In the genomic region with DNA sequence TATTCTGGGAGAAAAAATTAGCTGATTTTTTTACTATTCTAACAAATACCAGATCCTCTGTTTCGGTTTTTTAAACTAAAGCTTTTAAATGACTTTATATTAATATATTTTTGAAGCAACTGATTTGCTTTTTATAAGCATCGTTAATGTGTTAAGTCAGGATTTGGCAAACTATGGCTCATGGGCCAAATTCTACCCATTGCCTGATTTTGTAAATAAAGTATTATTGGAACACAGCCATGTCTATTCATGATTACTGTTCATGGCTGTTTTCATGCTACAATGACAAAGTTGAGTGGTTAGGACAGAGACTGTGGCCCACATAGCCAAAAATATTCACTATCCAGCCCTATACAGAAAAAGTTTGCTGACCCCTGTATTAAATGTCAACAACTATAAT, we compare ENCODE assay signal across 25 cellular contexts.
"Had no signal": no experiment of that assay in that cellular context is flagged by ENCODE, and none has a peak within 500 bp of the region (broad histone marks: within the 10 kb centered on the region; RNA-seq: fewer than 3 reads in every experiment).

No MANE protein-coding gene starts in this region.

- H3K4me3 ChIP-seq: gastrocnemius medialis, lung, mucosa of descending colon, right lobe of liver, thoracic aorta, tibial nerve, upper lobe of left lung had no signal

- H3K4me3 Mint-ChIP-seq: dendritic cell treated with granulocyte-macrophage colony-stimulating factor and Interleukin-4, amounts not matched to agents 40 ng/mL and 50 ng/mL, for 4 days; endodermal cell; memory B cell; naive B cell; natural killer cell treated with Interleukin-12 subunit alpha and Interleukin-12 subunit beta and Interleukin-15 and Interleukin-18, amount 100 ng/mL, for 72 hours; neural crest cell; stimulated activated naive B cell treated with anti-CD40 and anti-IgM and Interleukin-4, amounts not matched to agents 10 μg/mL and 1 μg/mL and 100 μg/mL, for 72 hours; stimulated activated naive CD8-positive, alpha-beta T cell treated with anti-CD3 and anti-CD28 coated beads, Interleukin-15, Interleukin-2, amounts not matched to agents 100 ng/mL and 50 ng/mL, for 24 hours had no signal

- H3K9me3 ChIP-seq: right lobe of liver, thoracic aorta had no signal

- H3K9me3 Mint-ChIP-seq: natural killer cell treated with Interleukin-12 subunit alpha and Interleukin-12 subunit beta and Interleukin-15 and Interleukin-18, amount 100 ng/mL, for 72 hours had no signal

- H3K4me1 ChIP-seq: parathyroid adenoma, right lobe of liver, tibial nerve, upper lobe of left lung had no signal

- ATAC-seq: esophagus mucosa; gastrocnemius medialis; mucosa of descending colon; natural killer cell treated with Interleukin-12 subunit alpha and Interleukin-12 subunit beta and Interleukin-15 and Interleukin-18, amount 100 ng/mL, for 72 hours; right lobe of liver; stimulated activated naive B cell treated with anti-CD40 and anti-IgM and Interleukin-4, amounts not matched to agents 10 μg/mL and 1 μg/mL and 100 μg/mL, for 72 hours had no signal

- H3K27ac ChIP-seq: epithelial cell of prostate, gastrocnemius medialis, parathyroid adenoma, right lobe of liver, thoracic aorta, tibial nerve, upper lobe of left lung had no signal

- H3K27me3 ChIP-seq: gastrocnemius medialis, right lobe of liver, tibial nerve, upper lobe of left lung had no signal

- H3K9ac ChIP-seq: parathyroid adenoma had no signal

- H3K27me3 Mint-ChIP-seq: dendritic cell treated with granulocyte-macrophage colony-stimulating factor and Interleukin-4, amounts not matched to agents 40 ng/mL and 50 ng/mL, for 4 days; memory B cell; naive B cell; natural killer cell treated with Interleukin-12 subunit alpha and Interleukin-12 subunit beta and Interleukin-15 and Interleukin-18, amount 100 ng/mL, for 72 hours; progenitor cell of endocrine pancreas; stimulated activated naive B cell treated with anti-CD40 and anti-IgM and Interleukin-4, amounts not matched to agents 10 μg/mL and 1 μg/mL and 100 μg/mL, for 72 hours; stimulated activated naive CD8-positive, alpha-beta T cell treated with anti-CD3 and anti-CD28 coated beads, Interleukin-15, Interleukin-2, amounts not matched to agents 100 ng/mL and 50 ng/mL, for 24 hours had no signal

- H3K36me3 ChIP-seq: gastrocnemius medialis, right lobe of liver, thoracic aorta, upper lobe of left lung had no signal

- DNase-seq: effector CD8-positive, alpha-beta T cell; endodermal cell; foreskin fibroblast; gastrocnemius medialis; head of caudate nucleus; mucosa of descending colon; naive B cell; right lobe of liver; small intestine; stimulated activated CD4-positive, alpha-beta T cell treated with anti-CD3 and anti-CD28 coated beads, Interleukin-15, amount 100 ng/mL, for 24 hours; stimulated activated CD4-positive, alpha-beta T cell treated with anti-CD3 and anti-CD28 coated beads, Interleukin-2, amount 100 ng/mL, for 48 hours; stimulated activated naive B cell treated with anti-CD40 and anti-IgM and Interleukin-4, amounts not matched to agents 10 μg/mL and 1 μg/mL and 100 μg/mL, for 72 hours; upper lobe of left lung had no signal

- H3K27ac Mint-ChIP-seq: dendritic cell treated with granulocyte-macrophage colony-stimulating factor and Interleukin-4, amounts not matched to agents 40 ng/mL and 50 ng/mL, for 4 days; memory B cell; progenitor cell of endocrine pancreas; stimulated activated naive B cell treated with anti-CD40 and anti-IgM and Interleukin-4, amounts not matched to agents 10 μg/mL and 1 μg/mL and 100 μg/mL, for 72 hours; stimulated activated naive CD8-positive, alpha-beta T cell treated with anti-CD3 and anti-CD28 coated beads, Interleukin-15, Interleukin-2, amounts not matched to agents 100 ng/mL and 50 ng/mL, for 24 hours had no signal
